In the genomic region with DNA sequence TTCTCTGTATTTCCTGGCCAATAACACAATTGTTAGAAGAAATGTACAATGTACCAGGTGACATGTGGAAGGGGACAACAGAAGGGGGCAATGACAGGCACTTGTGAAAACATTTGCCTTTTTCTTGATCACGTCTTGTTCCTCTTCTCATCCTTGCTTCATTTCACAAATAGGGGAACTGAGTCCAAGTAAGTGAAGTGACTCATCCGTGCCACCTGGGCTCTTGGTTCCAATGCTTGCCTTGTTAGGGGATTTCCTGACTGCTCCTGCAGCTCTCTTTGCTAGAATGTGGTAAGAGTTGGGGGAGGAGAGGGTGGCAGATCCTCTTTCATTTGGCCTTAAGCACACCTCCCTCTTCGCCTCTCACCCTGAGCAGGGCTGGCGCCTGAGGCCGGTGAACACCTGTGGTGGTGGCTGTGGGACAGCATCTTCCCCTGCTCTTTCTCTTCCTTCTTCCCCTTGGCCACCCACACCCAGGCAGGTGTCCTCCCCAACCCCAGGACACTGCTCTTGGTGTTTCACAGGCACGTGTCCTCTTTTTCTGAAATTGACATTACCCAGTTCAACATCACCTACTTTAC, we compare ENCODE assay signal across 8 cellular contexts.
DNase-seq lines count a peak whose midpoint lies in the region; ATAC-seq lines count a peak whose summit lies in the region.

No MANE protein-coding gene starts in this region.

- DNase-seq in SIG-M5 treated with dmso at 0.1 percent for 504 hours (lab: John Stamatoyannopoulos, UW; ENCODE audit: unreplicated experiment) (peak; percentile 100), NCI-H1048 (lab: John Stamatoyannopoulos, UW) (no peak), NCI-H82 treated with DMSO at 0.1 percent for 48 hours (lab: John Stamatoyannopoulos, UW; ENCODE audit: unreplicated experiment) (no peak), epidermal melanocyte (ENCODE audit: insufficient read length, low spot score) (no peak)
- DNase-seq in central memory CD4-positive, alpha-beta T cell, result peak; percentile 40
- DNase-seq in stimulated activated CD8-positive, alpha-beta memory T cell treated with anti-CD3 and anti-CD28 coated beads, Interleukin-4, amount 100 ng/mL, for 48 hours, result peak; percentile 45

- ATAC-seq in GM19035 (IDR thresholded peaks at IDR 0.05; ENCODE audit: unreplicated experiment) (peak; percentile 85), HG03064 (IDR thresholded peaks at IDR 0.05; ENCODE audit: low read depth, unreplicated experiment) (peak; percentile 84)

Comparison
In these comparisons a context has a peak if more than half of its experiments do, and no peak if none do; other contexts are left out.
1. DNase-seq: peak in SIG-M5 treated with dmso at 0.1 percent for 504 hours (single experiment), central memory CD4-positive, alpha-beta T cell (single experiment) and stimulated activated CD8-positive, alpha-beta memory T cell treated with anti-CD3 and anti-CD28 coated beads, Interleukin-4, amount 100 ng/mL, for 48 hours (single experiment); none in NCI-H1048 (single experiment), NCI-H82 treated with DMSO at 0.1 percent for 48 hours (single experiment) and epidermal melanocyte (single experiment).